8 cellular contexts compared by ENCODE assay signal in genomic region chr2:95076705-95077520, GRCh38. TPM values are rescaled to one million over a fixed set of nuclear protein-coding genes. Genes with fewer than 3 reads are reported as not detected.
DNase-seq lines count a peak whose midpoint lies in the region; TF ChIP-seq lines count a peak whose summit lies in the region.

No MANE protein-coding gene starts in this region.

- TF ChIP-seq POLR2A in sigmoid colon (IDR thresholded peaks at IDR 0.05): no peak

- H3K79me2 ChIP-seq in GM23248 (ENCODE audit: insufficient read depth): no peaks in the 10 kb centered on the region
- H3K79me2 ChIP-seq in Loucy (ENCODE audit: insufficient read depth, low read length): no peaks in the 10 kb centered on the region
- no peaks in the 10 kb centered on the region for H3K79me2 ChIP-seq in hepatocyte

- H3K27me3 ChIP-seq in GM23248 (replicated peaks; ENCODE audit: insufficient read depth) (peaks cover 49% of the 10 kb centered on the region), Loucy (ENCODE audit: insufficient read depth, low read length, poor library complexity, severe bottlenecking) (no peaks in the 10 kb centered on the region), hepatocyte (peaks cover 4% of the 10 kb centered on the region), sigmoid colon (peaks cover 0 to 62% (median 32%) of the 10 kb centered on the region in 3 donors)

- H3K27ac ChIP-seq in GM23248 (no peak overlapping the region), hepatocyte (no peak overlapping the region), sigmoid colon (no peak overlapping the region)

- intact Hi-C loops in sigmoid colon (cut with DNase I): loop anchor here (5.0 kb wide), 1 partner anchor 55 kb away; no protein-coding TSS in a partner anchor

- H3K4me1 ChIP-seq in GM23248 (ENCODE audit: insufficient read depth): no peaks in the 10 kb centered on the region
- no peaks in the 10 kb centered on the region for H3K4me1 ChIP-seq in Loucy (ENCODE audit: insufficient read depth, low read length, poor library complexity, severe bottlenecking)
- H3K4me1 ChIP-seq in hepatocyte (ENCODE audit: insufficient read depth): no peaks in the 10 kb centered on the region
- H3K4me1 ChIP-seq in sigmoid colon: peaks cover 2 to 10% (median 9%) of the 10 kb centered on the region in 4 donors

- H3K9me2 ChIP-seq in GM23248 (ENCODE audit: insufficient read depth) (no peaks in the 10 kb centered on the region), Loucy (replicated peaks; ENCODE audit: low read depth, low read length) (no peaks in the 10 kb centered on the region), hepatocyte (replicated peaks; ENCODE audit: insufficient read depth) (no peaks in the 10 kb centered on the region)

- H4K20me1 ChIP-seq in GM23248 (ENCODE audit: insufficient read depth) (no peaks in the 10 kb centered on the region), Loucy (ENCODE audit: insufficient read depth, low read length, poor library complexity, severe bottlenecking) (no peaks in the 10 kb centered on the region), hepatocyte (ENCODE audit: insufficient read depth, poor library complexity, severe bottlenecking) (no peaks in the 10 kb centered on the region)

- no peak for TF ChIP-seq EP300 in sigmoid colon (IDR thresholded peaks at IDR 0.05)

- H3K9me3 ChIP-seq in GM23248 (ENCODE audit: low read depth) (no peaks in the 10 kb centered on the region), Loucy (ENCODE audit: insufficient read depth, low read depth, low read length) (no peaks in the 10 kb centered on the region), hepatocyte (ENCODE audit: low read depth) (no peaks in the 10 kb centered on the region), sigmoid colon (no peaks in the 10 kb centered on the region)

- in situ Hi-C loops in GM23248 (cut with MboI): no loop called here

- 2 to 3% methylated on average over 32 to 36 of the region's 44 CpGs for WGBS in GM23248 (ENCODE audit: low coverage in 1 of 2, low lambda C conversion rate in 2 of 2, missing lambda C conversion rate in 2 of 2), 2 experiments
- 9% methylated on average over 39 of the region's 44 CpGs for WGBS in hepatocyte (ENCODE audit: low lambda C conversion rate, missing lambda C conversion rate)
- WGBS in sigmoid colon, 2 donors: 4 to 9% methylated on average over 44 of the region's 44 CpGs

- H3K4me2 ChIP-seq in GM23248 (ENCODE audit: unreplicated experiment) (peak overlapping the region; percentile 63), Loucy (ENCODE audit: low read depth, low read length, poor library complexity, severe bottlenecking) (peak overlapping the region; percentile 67), hepatocyte (peak overlapping the region; percentile 99)

- H3F3A ChIP-seq in GM23248 (ENCODE audit: insufficient read depth) (no peaks in the 10 kb centered on the region; the same call in 1 of the 2 replicates), Loucy (ENCODE audit: low read depth) (no peaks in the 10 kb centered on the region)

- DNase-seq in EL (peak; percentile 52), GM23248 (peak; percentile 68), T-helper 1 cell (peak; percentile 78 to 92 (median 82)), anterior cingulate cortex (lab: John Stamatoyannopoulos, UW) (peak in 46 of 58 donors; percentile 30 to 87 (median 66)), hepatocyte (ENCODE audit: low spot score) (peak; percentile 87), sigmoid colon (peak; percentile 73), middle frontal gyrus (ENCODE audit: extremely low spot score, low spot score) (no peak)

- H3K9ac ChIP-seq in GM23248 (no peak overlapping the region), Loucy (ENCODE audit: low read depth, low read length, poor library complexity, severe bottlenecking) (no peak overlapping the region)

- TF ChIP-seq CTCF in Loucy (conservative IDR thresholded peaks at IDR 0.05; ENCODE audit: low read length) (peak; percentile 76), hepatocyte (IDR thresholded peaks at IDR 0.05; ENCODE audit: poor library complexity) (peak; percentile 92), sigmoid colon (IDR thresholded peaks at IDR 0.05) (peak; percentile 26 to 77 (median 60))

- no peaks in the 10 kb centered on the region for H3K36me3 ChIP-seq in GM23248 (ENCODE audit: low read depth)
- no peaks in the 10 kb centered on the region for H3K36me3 ChIP-seq in Loucy (ENCODE audit: insufficient read depth, low read length)
- no peaks in the 10 kb centered on the region for H3K36me3 ChIP-seq in hepatocyte (replicated peaks; ENCODE audit: insufficient read depth, low read depth)
- no peaks in the 10 kb centered on the region for H3K36me3 ChIP-seq in sigmoid colon

- peak overlapping the region; percentile 62 for H3K4me3 ChIP-seq in GM23248
- peak overlapping the region; percentile 64 for H3K4me3 ChIP-seq in Loucy (ENCODE audit: low read length, poor library complexity, severe bottlenecking)
- peak overlapping the region; percentile 82 for H3K4me3 ChIP-seq in hepatocyte
- H3K4me3 ChIP-seq in sigmoid colon: peak overlapping the region; percentile 14 to 46 (median 38)

- H2AFZ ChIP-seq in GM23248: peak overlapping the region; percentile 71
- H2AFZ ChIP-seq in Loucy (ENCODE audit: low read length): peak overlapping the region; percentile 94
- H2AFZ ChIP-seq in hepatocyte: peak overlapping the region; percentile 98

RNA-seq across cellular contexts. Expression of gene MRPS5, which starts 44.7 kb away (rescaled TPM):
- 26.1 and 34.3 TPM in 2 replicates for total RNA-seq in GM23248 (2014; rRNA removed; shearing (Covaris generic))
- polyA plus RNA-seq in GM23248 (2016; fragmentation: Nextera tagmentation; extraction: Ambion mirVana) (38.1 and 38.4 TPM in 2 replicates), hepatocyte (52.4 and 55.3 TPM in 2 replicates), sigmoid colon (10 to 100 TPM; 55.9 to 78.3 (median 70.3) TPM)
- total RNA-seq in hepatocyte (44.3 and 44.4 TPM in 2 replicates), sigmoid colon (10 to 100 TPM; 43.5 to 77.3 (median 48.3) TPM)

RNA-seq across cellular contexts. Expression of gene MAL, which starts 51.4 kb away (rescaled TPM):
- not detected in 2 replicates for total RNA-seq in GM23248 (2014; rRNA removed; shearing (Covaris generic))
- polyA plus RNA-seq in GM23248 (2016; fragmentation: Nextera tagmentation; extraction: Ambion mirVana) (not detected in 2 replicates), hepatocyte (not detected in 2 replicates), sigmoid colon (1 to 10 TPM in 2 of 3 donors, under 1 TPM in 1; 0.69 to 8.4 (median 7.4) TPM)
- total RNA-seq in hepatocyte (1.4 TPM in 1 of 2 replicates, not detected in the other), sigmoid colon (10 to 100 TPM in 3 of 4 donors, 1 to 10 TPM in 1; 7.6 to 28.9 (median 15.9) TPM)
